In genomic region chr4:66855956-66856355, GRCh38 we compare ENCODE assay signal across 34 cellular contexts.
A peak's percentile ranks its signal among the peaks of the same experiment; 100 is the strongest.
DNase-seq lines count a peak whose midpoint lies in the region; ATAC-seq and TF ChIP-seq lines count a peak whose summit lies in the region.
"Had no signal": no experiment of that assay in that cellular context is flagged by ENCODE, and none has a peak within 500 bp of the region (broad histone marks: within the 10 kb centered on the region; RNA-seq: fewer than 3 reads in every experiment).

No MANE protein-coding gene starts in this region.

- H3K4me3 Mint-ChIP-seq in GM23338, result no peak overlapping the region
- H3K4me3 Mint-ChIP-seq: activated naive CD4-positive, alpha-beta T cell treated with anti-CD3 and anti-CD28 coated beads, Interleukin-2, amount 10 ng/mL, durations not matched to agents 7 days and 5 days; activated T-helper 17 cell treated with anti-CD3 and anti-CD28 coated beads, Interleukin-2, amount 50 U/mL, for 72 hours; CD8-positive, alpha-beta memory T cell; natural killer cell treated with Interleukin-12 subunit alpha and Interleukin-12 subunit beta and Interleukin-15 and Interleukin-18, amount 100 ng/mL, for 72 hours had no signal

- H3F3A ChIP-seq in PC-3 (ENCODE audit: low read length, unreplicated experiment) (no peaks in the 10 kb centered on the region), GM23338 (replicated peaks; ENCODE audit: low read depth) (no peaks in the 10 kb centered on the region)

- POLR2A ChIA-PET in PC-3 (lab: Charles Lee; ENCODE audit: unreplicated experiment), result no interaction called here

- TF ChIP-seq CTCF in PC-3 (conservative IDR thresholded peaks at IDR 0.05; ENCODE audit: low read depth, low read length), result no peak
- TF ChIP-seq CTCF in brain microvascular endothelial cell (IDR thresholded peaks at IDR 0.05; ENCODE audit: low read depth, low read length, missing control alignments), result no peak
- no peak for TF ChIP-seq CTCF in GM23338 (conservative IDR thresholded peaks at IDR 0.05; ENCODE audit: low read depth in 2 of 2)

- H3K9me2 ChIP-seq in PC-3 (replicated peaks; ENCODE audit: low read length), result no peaks in the 10 kb centered on the region
- 0 out of 2 replicates have a peak, but pooled peaks cover 2% of the 10 kb centered on the region for H3K9me2 ChIP-seq in GM23338 (ENCODE audit: insufficient read depth)

- no peaks in the 10 kb centered on the region for H3K27me3 Mint-ChIP-seq in GM23338 (ENCODE audit: insufficient read depth, low read depth, poor library complexity)
- H3K27me3 Mint-ChIP-seq: activated naive CD4-positive, alpha-beta T cell treated with anti-CD3 and anti-CD28 coated beads, Interleukin-2, amount 10 ng/mL, durations not matched to agents 7 days and 5 days; activated T-helper 17 cell treated with anti-CD3 and anti-CD28 coated beads, Interleukin-2, amount 50 U/mL, for 72 hours; CD8-positive, alpha-beta memory T cell; natural killer cell treated with Interleukin-12 subunit alpha and Interleukin-12 subunit beta and Interleukin-15 and Interleukin-18, amount 100 ng/mL, for 72 hours had no signal

- no peaks in the 10 kb centered on the region for H3K4me1 Mint-ChIP-seq in GM23338
- H3K4me1 Mint-ChIP-seq: activated naive CD4-positive, alpha-beta T cell treated with anti-CD3 and anti-CD28 coated beads, Interleukin-2, amount 10 ng/mL, durations not matched to agents 7 days and 5 days; activated T-helper 17 cell treated with anti-CD3 and anti-CD28 coated beads, Interleukin-2, amount 50 U/mL, for 72 hours; CD8-positive, alpha-beta memory T cell had no signal

- H2AFZ ChIP-seq in PC-3 (ENCODE audit: low read length), result no peak overlapping the region
- no peak overlapping the region for H2AFZ ChIP-seq in GM23338
- H2AFZ ChIP-seq: GM23248, hepatocyte had no signal

- CTCF ChIA-PET in PC-3 (lab: Charles Lee), result no interaction called here

- in situ Hi-C loops in brain microvascular endothelial cell (cut with HindIII; ENCODE audit: low pct_ligation_motif_present, low sequenced_read_pairs), result no loop called here

- no peak overlapping the region for H3K27ac Mint-ChIP-seq in GM23338
- H3K27ac Mint-ChIP-seq: activated naive CD4-positive, alpha-beta T cell treated with anti-CD3 and anti-CD28 coated beads, Interleukin-2, amount 10 ng/mL, durations not matched to agents 7 days and 5 days; activated T-helper 17 cell treated with anti-CD3 and anti-CD28 coated beads, Interleukin-2, amount 50 U/mL, for 72 hours; CD8-positive, alpha-beta memory T cell; natural killer cell treated with Interleukin-12 subunit alpha and Interleukin-12 subunit beta and Interleukin-15 and Interleukin-18, amount 100 ng/mL, for 72 hours had no signal

- ATAC-seq in PC-3, result no peak
- ATAC-seq in GM23338, result no peak
- ATAC-seq: activated T-helper 17 cell treated with anti-CD3 and anti-CD28 coated beads, Interleukin-2, amount 50 U/mL, for 72 hours; gastroesophageal sphincter; mucosa of descending colon; natural killer cell treated with Interleukin-12 subunit alpha and Interleukin-12 subunit beta and Interleukin-15 and Interleukin-18, amount 100 ng/mL, for 72 hours had no signal

- no peaks in the 10 kb centered on the region for H4K20me1 ChIP-seq in PC-3 (ENCODE audit: low read length)
- H4K20me1 ChIP-seq in GM23338 (replicated peaks; ENCODE audit: insufficient read depth), result no peaks in the 10 kb centered on the region

- H3K4me2 ChIP-seq in PC-3 (ENCODE audit: low read length) (no peak overlapping the region), GM23338 (no peak overlapping the region)
- H3K4me2 ChIP-seq: hepatocyte had no signal

- H3K79me2 ChIP-seq in PC-3 (ENCODE audit: low read length), result no peaks in the 10 kb centered on the region
- no peaks in the 10 kb centered on the region for H3K79me2 ChIP-seq in GM23338 (replicated peaks; ENCODE audit: insufficient read depth)
- H3K79me2 ChIP-seq: hepatocyte had no signal

- peaks cover 7% of the 10 kb centered on the region; the same call in 1 of the 3 replicates for H3K9me3 Mint-ChIP-seq in GM23338

- H3K27ac ChIP-seq in PC-3 (ENCODE audit: low read length) (no peak overlapping the region), brain microvascular endothelial cell (no peak overlapping the region), substantia nigra (ENCODE audit: low read depth, low read length, poor library complexity, severe bottlenecking) (no peak overlapping the region), GM23338 (ENCODE audit: low read depth) (no peak overlapping the region)
- H3K27ac ChIP-seq: esophagus squamous epithelium, gastroesophageal sphincter, GM23248, hepatocyte, ovary, VCaP had no signal

- H3K36me3 ChIP-seq in PC-3 (ENCODE audit: low read depth, low read length), result no peaks in the 10 kb centered on the region
- no peaks in the 10 kb centered on the region for H3K36me3 ChIP-seq in brain microvascular endothelial cell (replicated peaks)
- no peaks in the 10 kb centered on the region for H3K36me3 ChIP-seq in GM23338 (ENCODE audit: insufficient read depth)
- H3K36me3 ChIP-seq: esophagus squamous epithelium, gastroesophageal sphincter, ovary had no signal

- no peaks in the 10 kb centered on the region for H3K4me1 ChIP-seq in PC-3 (ENCODE audit: insufficient read depth, low read length)
- no peaks in the 10 kb centered on the region for H3K4me1 ChIP-seq in GM23338 (ENCODE audit: insufficient read depth)
- H3K4me1 ChIP-seq: esophagus squamous epithelium, gastroesophageal sphincter had no signal

- H3K27me3 ChIP-seq in PC-3 (ENCODE audit: low read length) (no peaks in the 10 kb centered on the region), brain microvascular endothelial cell (replicated peaks) (no peaks in the 10 kb centered on the region), GM23338 (ENCODE audit: insufficient read depth) (no peaks in the 10 kb centered on the region)
- H3K27me3 ChIP-seq: esophagus squamous epithelium, gastroesophageal sphincter, hepatocyte, ovary had no signal

- no peak overlapping the region for H3K9ac ChIP-seq in PC-3 (ENCODE audit: low read length)
- H3K9ac ChIP-seq: GM23248 had no signal

- H3K9me3 ChIP-seq in PC-3 (ENCODE audit: low read length), result no peaks in the 10 kb centered on the region
- H3K9me3 ChIP-seq: ovary had no signal

- intact Hi-C loops in PC-3 (cut with micrococcal nuclease), result no loop called here

- no TSS peak for BruUV-seq in PC-3 (replicated peaks; lab: Mats Ljungman, UMichigan)

- no peak overlapping the region for H3K4me3 ChIP-seq in PC-3 (ENCODE audit: low read length)
- H3K4me3 ChIP-seq in brain microvascular endothelial cell (ENCODE audit: low read depth, low read length), result no peak overlapping the region
- H3K4me3 ChIP-seq in GM23338, result no peak overlapping the region
- H3K4me3 ChIP-seq: esophagus squamous epithelium, gastroesophageal sphincter, GM23248, hepatocyte, lung, mucosa of descending colon, ovary had no signal

- peak; percentile 59 for DNase-seq in HCEC 1CT
- DNase-seq in PC-3, result peak; percentile 42
- peak; percentile 38 for DNase-seq in brain microvascular endothelial cell
- DNase-seq in myocyte (ENCODE audit: low read depth), result peak; percentile 28
- no peak for DNase-seq in substantia nigra (lab: John Stamatoyannopoulos, UW)
- DNase-seq in NOMO-1 treated with dmso at 0.1 percent for 144 hours (lab: John Stamatoyannopoulos, UW; ENCODE audit: unreplicated experiment), result no peak
- no peak for DNase-seq in midbrain (lab: John Stamatoyannopoulos, UW)
- no peak for DNase-seq in GM23338 (ENCODE audit: low spot score)
- DNase-seq: activated CD4-positive, alpha-beta T cell treated with anti-CD3 and anti-CD28 coated beads for 48 hours; activated naive CD4-positive, alpha-beta T cell treated with anti-CD3 and anti-CD28 coated beads, Interleukin-2, amount 10 ng/mL, durations not matched to agents 7 days and 5 days; amygdala; caudate nucleus; CD8-positive, alpha-beta memory T cell; dermis blood vessel endothelial cell; DMS53; esophagus squamous epithelium; GF-D8; GM23248; KBM-7; MM.1S; mucosa of descending colon; NCI-H1417; NCI-H2029 treated with DMSO at 0.1 percent for 48 hours; NCI-H526; ovary; SHP77; small intestine; stimulated activated naive CD4-positive, alpha-beta T cell had no signal

- peaks cover 4% of the 10 kb centered on the region; the same call in 2 of the 3 replicates for H3K36me3 Mint-ChIP-seq in GM23338 (ENCODE audit: low read depth)
- H3K36me3 Mint-ChIP-seq: activated naive CD4-positive, alpha-beta T cell treated with anti-CD3 and anti-CD28 coated beads, Interleukin-2, amount 10 ng/mL, durations not matched to agents 7 days and 5 days; natural killer cell treated with Interleukin-12 subunit alpha and Interleukin-12 subunit beta and Interleukin-15 and Interleukin-18, amount 100 ng/mL, for 72 hours had no signal

TF ChIP-seq in GM23338, 12 proteins besides CTCF, POLR2A, EP300 and RAD21 (continues in another document):
- TF ChIP-seq ZNF331 (CRISPR knock-in tag; IDR thresholded peaks at IDR 0.05; ENCODE audit: low read depth) (no peak), EZH2phosphoT487 (IDR thresholded peaks at IDR 0.05; ENCODE audit: unreplicated experiment) (no peak), POLR2AphosphoS5 (IDR thresholded peaks at IDR 0.05; ENCODE audit: low read depth) (no peak), CREB1 (CRISPR knock-in tag; IDR thresholded peaks at IDR 0.05; ENCODE audit: low read depth) (no peak), JUNB (IDR thresholded peaks at IDR 0.05; ENCODE audit: unreplicated experiment) (no peak), NANOG (IDR thresholded peaks at IDR 0.05; ENCODE audit: borderline replicate concordance) (no peak)
- TF ChIP-seq, protein P1, sequence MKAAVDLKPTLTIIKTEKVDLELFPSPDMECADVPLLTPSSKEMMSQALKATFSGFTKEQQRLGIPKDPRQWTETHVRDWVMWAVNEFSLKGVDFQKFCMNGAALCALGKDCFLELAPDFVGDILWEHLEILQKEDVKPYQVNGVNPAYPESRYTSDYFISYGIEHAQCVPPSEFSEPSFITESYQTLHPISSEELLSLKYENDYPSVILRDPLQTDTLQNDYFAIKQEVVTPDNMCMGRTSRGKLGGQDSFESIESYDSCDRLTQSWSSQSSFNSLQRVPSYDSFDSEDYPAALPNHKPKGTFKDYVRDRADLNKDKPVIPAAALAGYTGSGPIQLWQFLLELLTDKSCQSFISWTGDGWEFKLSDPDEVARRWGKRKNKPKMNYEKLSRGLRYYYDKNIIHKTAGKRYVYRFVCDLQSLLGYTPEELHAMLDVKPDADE (IDR thresholded peaks at IDR 0.05), result no peak

Comparison
In these comparisons a context has a peak if more than half of its experiments do, and no peak if none do; other contexts are left out.
1. DNase-seq: peak in HCEC 1CT (single experiment), PC-3 (single experiment), brain microvascular endothelial cell (single experiment) and myocyte (single experiment); none in substantia nigra (0 of 49), NOMO-1 treated with dmso at 0.1 percent for 144 hours (single experiment), midbrain (single experiment) and GM23338 (single experiment).